ENCODE assay signal across 8 cellular contexts in the genomic region with DNA sequence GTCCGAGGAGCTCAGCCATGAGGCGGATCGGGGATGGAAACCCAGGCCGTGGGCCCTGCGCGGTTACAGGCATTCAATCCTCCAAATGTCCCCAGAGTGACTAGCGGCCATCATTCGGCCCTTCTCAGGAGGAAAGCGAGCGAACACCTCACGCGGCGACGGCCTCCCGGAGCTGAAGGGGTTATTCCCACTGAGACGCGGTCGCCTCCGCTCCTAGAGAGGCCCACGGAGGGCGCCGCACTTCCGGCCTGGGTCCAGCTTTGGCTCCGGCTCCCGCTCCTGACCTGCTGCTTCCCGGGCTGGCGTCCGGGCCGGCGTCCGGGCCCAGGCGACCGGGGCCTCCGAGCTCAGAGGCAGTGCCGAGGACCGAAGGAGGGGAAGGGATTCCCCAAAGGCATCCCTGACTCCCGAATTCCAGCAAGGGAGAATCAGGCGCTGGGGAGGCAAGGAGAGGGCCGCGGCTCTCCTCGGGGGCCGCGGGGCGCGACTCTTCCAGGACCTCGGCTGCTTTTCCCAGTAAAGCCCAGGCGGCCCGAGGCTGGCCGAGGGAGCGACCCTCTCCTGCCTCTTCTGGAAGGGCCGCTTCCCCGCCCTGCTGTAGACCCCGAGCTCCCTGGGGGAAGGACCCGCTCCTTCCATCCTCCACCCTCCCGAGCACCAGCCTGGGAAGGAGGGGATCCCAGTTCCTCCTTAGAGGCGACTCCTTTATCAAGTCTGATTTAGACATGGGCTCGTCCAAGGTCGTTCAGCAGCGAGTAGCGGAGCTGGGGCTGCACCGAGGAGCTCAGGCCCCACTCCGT. TPM values are rescaled to one million over a fixed set of nuclear protein-coding genes. Genes with fewer than 3 reads are reported as not detected.
DNase-seq lines count a peak whose midpoint lies in the region; ATAC-seq and TF ChIP-seq lines count a peak whose summit lies in the region.

No MANE protein-coding gene starts in this region.

- peaks cover 18% of the 10 kb centered on the region for H3K4me1 ChIP-seq in CD4-positive, CD25-positive, alpha-beta regulatory T cell (ENCODE audit: control insufficient read depth, insufficient read depth, low read length, poor library complexity, severe bottlenecking)
- peaks cover 5% of the 10 kb centered on the region for H3K4me1 ChIP-seq in mesodermal cell (ENCODE audit: control insufficient read depth, insufficient read depth, low read length, poor library complexity, severe bottlenecking)

- H3K9me3 Mint-ChIP-seq in CD4-positive, CD25-positive, alpha-beta regulatory T cell = no peaks in the 10 kb centered on the region

- peaks cover 0 to 18% (median 7%) of the 10 kb centered on the region in 4 donors for H3K4me1 Mint-ChIP-seq in CD4-positive, CD25-positive, alpha-beta regulatory T cell

- H3K27ac ChIP-seq in CD4-positive, CD25-positive, alpha-beta regulatory T cell (ENCODE audit: insufficient read depth, low read length, poor library complexity, severe bottlenecking) = no peak overlapping the region
- peak overlapping the region; percentile 82 for H3K27ac ChIP-seq in mesodermal cell (ENCODE audit: low read depth, low read length, severe bottlenecking)

- ATAC-seq in CD4-positive, CD25-positive, alpha-beta regulatory T cell (ENCODE audit: low read depth in 2 of 2) = peak; percentile 76 to 88
- ATAC-seq in GM18873 (IDR thresholded peaks at IDR 0.05; ENCODE audit: low FRiP score, unreplicated experiment) = no peak

- H3K27me3 Mint-ChIP-seq in CD4-positive, CD25-positive, alpha-beta regulatory T cell = peaks cover 15% of the 10 kb centered on the region

- WGBS in mesodermal cell (ENCODE audit: insufficient coverage in 2 of 2), 2 experiments = 3% methylated on average over 47 to 59 of the region's 62 CpGs

- H3K27ac Mint-ChIP-seq in CD4-positive, CD25-positive, alpha-beta regulatory T cell = peak overlapping the region in 2 of 3 donors; percentile 55 to 87

- peak; percentile 36 to 48 (median 38) for DNase-seq in CD4-positive, CD25-positive, alpha-beta regulatory T cell
- DNase-seq in HFF-Myc (ENCODE audit: extremely low read depth, low read depth) = no peak
- peak; percentile 92 for DNase-seq in NCI-H82 (lab: John Stamatoyannopoulos, UW)
- DNase-seq in activated T-cell treated with anti-CD3 and anti-CD28 coated beads for 4 hours = peak; percentile 33
- peak; percentile 71 for DNase-seq in epithelial cell of esophagus (ENCODE audit: low read depth)
- peak; percentile 20 to 34 for DNase-seq in stimulated activated CD8-positive, alpha-beta memory T cell treated with anti-CD3 and anti-CD28 coated beads, Interleukin-7, amount 100 ng/mL, for 1 hour (ENCODE audit: low read depth in 2 of 2)

- no peaks in the 10 kb centered on the region for H3K36me3 ChIP-seq in CD4-positive, CD25-positive, alpha-beta regulatory T cell (ENCODE audit: control insufficient read depth, insufficient read depth, low read length)
- H3K36me3 ChIP-seq in mesodermal cell (ENCODE audit: control insufficient read depth, insufficient read depth, low read length) = no peaks in the 10 kb centered on the region

- no peaks in the 10 kb centered on the region for H3K27me3 ChIP-seq in CD4-positive, CD25-positive, alpha-beta regulatory T cell (ENCODE audit: control insufficient read depth, insufficient read depth, low read length)

- TF ChIP-seq CTCF in HFF-Myc (IDR thresholded peaks at IDR 0.05; ENCODE audit: low read depth, low read length, missing control alignments) (no peak), epithelial cell of esophagus (IDR thresholded peaks at IDR 0.05; ENCODE audit: insufficient read depth, low read depth, low read length, missing control alignments) (no peak)

- H3K4me3 Mint-ChIP-seq in CD4-positive, CD25-positive, alpha-beta regulatory T cell = peak overlapping the region; percentile 75 to 86 (median 82)

- no peaks in the 10 kb centered on the region for H3K36me3 Mint-ChIP-seq in CD4-positive, CD25-positive, alpha-beta regulatory T cell

- H3K4me3 ChIP-seq in CD4-positive, CD25-positive, alpha-beta regulatory T cell (ENCODE audit: low read depth, low read length) = peak overlapping the region; percentile 26
- H3K4me3 ChIP-seq in HFF-Myc (replicated peaks; ENCODE audit: low read depth, low read length) (peak overlapping the region; percentile 57), epithelial cell of esophagus (ENCODE audit: low read length) (peak overlapping the region; percentile 67), mesodermal cell (ENCODE audit: extremely low read depth, insufficient read depth, low read length, poor library complexity, severe bottlenecking) (peak overlapping the region; percentile 75)

- no peaks in the 10 kb centered on the region for H3K9me3 ChIP-seq in CD4-positive, CD25-positive, alpha-beta regulatory T cell (ENCODE audit: control insufficient read depth in 2 of 2, low read length in 2 of 2)
- no peaks in the 10 kb centered on the region for H3K9me3 ChIP-seq in mesodermal cell (ENCODE audit: control insufficient read depth, low read length)

RNA-seq across cellular contexts. Expression of gene ZNF629, which starts 18.6 kb away (rescaled TPM):
- total RNA-seq in CD4-positive, CD25-positive, alpha-beta regulatory T cell = 0.49 TPM
- under 1 TPM; 0.23 to 0.79 (median 0.39) TPM for polyA plus RNA-seq in CD4-positive, CD25-positive, alpha-beta regulatory T cell
- polyA plus RNA-seq in mesodermal cell (2013, experiment 1 of 2) = 19.6 TPM
- polyA plus RNA-seq in mesodermal cell (2013, experiment 2 of 2) = 18.7 TPM

RNA-seq across cellular contexts. Expression of gene RNF40, which starts 43.4 kb away (rescaled TPM):
- total RNA-seq in CD4-positive, CD25-positive, alpha-beta regulatory T cell = 66.2 TPM
- 10 to 100 TPM; 19.0 to 26.9 (median 22.9) TPM for polyA plus RNA-seq in CD4-positive, CD25-positive, alpha-beta regulatory T cell
- polyA plus RNA-seq in mesodermal cell (2013, experiment 1 of 2) = 77.9 TPM
- polyA plus RNA-seq in mesodermal cell (2013, experiment 2 of 2) = 66.5 TPM

RNA-seq across cellular contexts. Expression of gene CFAP119, which starts 43.7 kb away (rescaled TPM):
- 1.8 TPM for total RNA-seq in CD4-positive, CD25-positive, alpha-beta regulatory T cell
- 1 to 10 TPM in 1 of 4 donors, under 1 TPM in 2, not detected in 1; 0.23 to 1.5 (median 0.59) TPM for polyA plus RNA-seq in CD4-positive, CD25-positive, alpha-beta regulatory T cell
- 4.5 TPM for polyA plus RNA-seq in mesodermal cell (2013, experiment 1 of 2)
- 5.3 TPM for polyA plus RNA-seq in mesodermal cell (2013, experiment 2 of 2)

RNA-seq across cellular contexts. Expression of gene PHKG2, which starts 57.3 kb away (rescaled TPM):
- total RNA-seq in CD4-positive, CD25-positive, alpha-beta regulatory T cell = 43.9 TPM
- polyA plus RNA-seq in CD4-positive, CD25-positive, alpha-beta regulatory T cell = 10 to 100 TPM; 39.5 to 48.5 (median 44.7) TPM
- polyA plus RNA-seq in mesodermal cell (2013, experiment 1 of 2) = 32.7 TPM
- 27.0 TPM for polyA plus RNA-seq in mesodermal cell (2013, experiment 2 of 2)
